7 cellular contexts compared by ENCODE assay signal in the genomic region with DNA sequence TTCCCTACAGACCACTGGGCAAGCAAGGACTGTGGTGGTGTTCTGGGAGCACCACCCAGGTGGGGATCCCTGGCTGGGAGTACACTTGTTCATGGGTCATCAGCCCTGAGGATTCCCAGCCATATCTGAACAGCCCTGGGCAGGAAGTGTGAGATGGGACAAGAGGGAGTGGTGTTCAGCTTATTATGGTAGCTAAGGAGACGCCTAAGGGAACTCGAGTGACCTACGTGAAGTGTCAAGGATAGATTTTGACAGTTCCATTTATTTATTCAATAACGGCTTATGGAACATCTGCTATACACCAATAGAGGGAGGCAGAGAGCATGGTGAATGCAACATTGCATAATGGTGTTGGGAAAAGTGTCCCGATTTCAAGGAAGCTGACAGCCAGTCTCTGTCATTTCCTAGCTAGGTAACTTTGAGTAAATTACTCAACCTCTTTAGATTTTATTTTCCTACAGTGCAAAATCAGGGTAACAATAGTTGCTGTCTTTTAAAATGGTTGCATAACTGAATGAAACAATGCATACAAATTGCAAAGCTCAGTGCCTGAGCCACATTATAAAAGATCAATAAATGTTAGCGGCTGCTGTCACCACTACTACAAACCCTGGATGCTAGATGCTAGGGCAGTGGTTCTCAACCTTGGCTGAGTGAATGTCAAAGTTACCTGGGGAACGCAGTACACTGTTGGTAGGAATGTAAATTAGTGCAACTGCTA.
DNase-seq lines count a peak whose midpoint lies in the region; FAIRE-seq and TF ChIP-seq lines count a peak whose summit lies in the region.

No MANE protein-coding gene starts in this region.

- no peak overlapping the region for H3K4me3 Mint-ChIP-seq in osteocyte (ENCODE audit: unreplicated experiment)

- DNase-seq in NCI-H460 (ENCODE audit: extremely low read depth, low read depth) (peak; percentile 20), epithelial cell of proximal tubule (ENCODE audit: low read depth) (no peak), osteocyte (ENCODE audit: extremely low spot score, unreplicated experiment) (no peak), GM19239 (ENCODE audit: insufficient read length, low spot score) (no peak), posterior vena cava (ENCODE audit: low spot score) (no peak)
- no peak for DNase-seq in activated naive CD4-positive, alpha-beta T cell (lab: John Stamatoyannopoulos, UW)

- H3K27ac Mint-ChIP-seq in osteocyte (ENCODE audit: unreplicated experiment): no peak overlapping the region

- H3K4me3 ChIP-seq in epithelial cell of proximal tubule (ENCODE audit: low read depth, low read length): no peak overlapping the region

- H3K9me3 Mint-ChIP-seq in osteocyte (ENCODE audit: unreplicated experiment): peaks cover 3% of the 10 kb centered on the region

- no peaks in the 10 kb centered on the region for H3K4me1 Mint-ChIP-seq in osteocyte (ENCODE audit: unreplicated experiment)

- H3K36me3 Mint-ChIP-seq in osteocyte (ENCODE audit: unreplicated experiment): no peaks in the 10 kb centered on the region

- H3K27me3 Mint-ChIP-seq in osteocyte (ENCODE audit: unreplicated experiment): no peaks in the 10 kb centered on the region

- TF ChIP-seq CTCF in GM12873 (IDR thresholded peaks at IDR 0.05; ENCODE audit: insufficient read depth, low read depth, low read length, missing control alignments) (peak; percentile 78), epithelial cell of proximal tubule (conservative IDR thresholded peaks at IDR 0.05; ENCODE audit: low read depth, low read length) (peak; percentile 77), osteocyte (IDR thresholded peaks at IDR 0.05) (peak; percentile 51)

- no peak for FAIRE-seq in GM19239 (lab: Jason Lieb, UNC)

- intact Hi-C loops in posterior vena cava (cut with DNase I): loop anchor here (1.0 to 2.0 kb wide), 2 partner anchors 532 to 533 kb away; no protein-coding TSS in a partner anchor
